1 cellular context compared by ENCODE assay signal in the genomic region with DNA sequence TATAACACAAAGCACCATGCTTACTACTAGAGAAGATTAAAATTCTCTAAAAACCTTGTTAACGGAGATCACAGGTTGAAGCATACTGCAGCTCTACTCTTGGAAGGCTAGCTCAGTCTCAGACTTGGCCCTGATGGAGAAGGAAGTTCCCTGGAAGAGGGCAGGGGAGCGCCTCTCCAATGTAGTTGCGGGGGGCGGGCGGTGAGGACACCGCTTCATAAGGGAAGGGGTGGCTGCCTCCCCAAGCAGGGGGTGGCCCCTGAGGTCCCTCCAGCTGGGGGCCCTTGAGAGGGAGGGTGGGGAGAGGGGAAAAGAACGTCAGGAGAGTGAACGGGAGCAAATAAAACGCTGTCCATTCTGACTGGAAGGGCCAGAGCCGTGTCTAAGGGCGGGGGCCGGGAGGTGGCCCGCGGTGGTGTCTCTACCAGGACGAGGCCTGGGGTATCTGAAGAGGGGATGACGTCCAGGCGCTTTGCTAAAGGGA.
TF ChIP-seq lines count a peak whose summit lies in the region.

No MANE protein-coding gene starts in this region.

TF ChIP-seq in HEK293, 187 proteins besides CTCF, POLR2A, EP300 and RAD21 (continued from another document):
- TF ChIP-seq, protein P1, sequence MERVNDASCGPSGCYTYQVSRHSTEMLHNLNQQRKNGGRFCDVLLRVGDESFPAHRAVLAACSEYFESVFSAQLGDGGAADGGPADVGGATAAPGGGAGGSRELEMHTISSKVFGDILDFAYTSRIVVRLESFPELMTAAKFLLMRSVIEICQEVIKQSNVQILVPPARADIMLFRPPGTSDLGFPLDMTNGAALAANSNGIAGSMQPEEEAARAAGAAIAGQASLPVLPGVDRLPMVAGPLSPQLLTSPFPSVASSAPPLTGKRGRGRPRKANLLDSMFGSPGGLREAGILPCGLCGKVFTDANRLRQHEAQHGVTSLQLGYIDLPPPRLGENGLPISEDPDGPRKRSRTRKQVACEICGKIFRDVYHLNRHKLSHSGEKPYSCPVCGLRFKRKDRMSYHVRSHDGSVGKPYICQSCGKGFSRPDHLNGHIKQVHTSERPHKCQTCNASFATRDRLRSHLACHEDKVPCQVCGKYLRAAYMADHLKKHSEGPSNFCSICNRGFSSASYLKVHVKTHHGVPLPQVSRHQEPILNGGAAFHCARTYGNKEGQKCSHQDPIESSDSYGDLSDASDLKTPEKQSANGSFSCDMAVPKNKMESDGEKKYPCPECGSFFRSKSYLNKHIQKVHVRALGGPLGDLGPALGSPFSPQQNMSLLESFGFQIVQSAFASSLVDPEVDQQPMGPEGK (tag by site-specific recombination; IDR thresholded peaks at IDR 0.05), result peak; percentile 64
- no peak for TF ChIP-seq OVOL3 (tag by site-specific recombination; IDR thresholded peaks at IDR 0.05)
- no peak for TF ChIP-seq SCRT2 (tag by site-specific recombination; IDR thresholded peaks at IDR 0.05)
- no peak for TF ChIP-seq ZNF202 (tag by site-specific recombination; IDR thresholded peaks at IDR 0.05; ENCODE audit: borderline replicate concordance)
- TF ChIP-seq ZNF335 (tag by site-specific recombination; conservative IDR thresholded peaks at IDR 0.05), result no peak
- TF ChIP-seq, protein P2, sequence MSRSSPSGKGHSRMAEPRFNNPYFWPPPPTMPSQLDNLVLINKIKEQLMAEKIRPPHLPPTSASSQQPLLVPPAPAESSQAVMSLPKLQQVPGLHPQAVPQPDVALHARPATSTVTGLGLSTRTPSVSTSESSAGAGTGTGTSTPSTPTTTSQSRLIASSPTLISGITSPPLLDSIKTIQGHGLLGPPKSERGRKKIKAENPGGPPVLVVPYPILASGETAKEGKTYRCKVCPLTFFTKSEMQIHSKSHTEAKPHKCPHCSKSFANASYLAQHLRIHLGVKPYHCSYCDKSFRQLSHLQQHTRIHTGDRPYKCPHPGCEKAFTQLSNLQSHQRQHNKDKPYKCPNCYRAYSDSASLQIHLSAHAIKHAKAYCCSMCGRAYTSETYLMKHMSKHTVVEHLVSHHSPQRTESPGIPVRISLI (tag by site-specific recombination; IDR thresholded peaks at IDR 0.05), result no peak
- TF ChIP-seq, protein P3, sequence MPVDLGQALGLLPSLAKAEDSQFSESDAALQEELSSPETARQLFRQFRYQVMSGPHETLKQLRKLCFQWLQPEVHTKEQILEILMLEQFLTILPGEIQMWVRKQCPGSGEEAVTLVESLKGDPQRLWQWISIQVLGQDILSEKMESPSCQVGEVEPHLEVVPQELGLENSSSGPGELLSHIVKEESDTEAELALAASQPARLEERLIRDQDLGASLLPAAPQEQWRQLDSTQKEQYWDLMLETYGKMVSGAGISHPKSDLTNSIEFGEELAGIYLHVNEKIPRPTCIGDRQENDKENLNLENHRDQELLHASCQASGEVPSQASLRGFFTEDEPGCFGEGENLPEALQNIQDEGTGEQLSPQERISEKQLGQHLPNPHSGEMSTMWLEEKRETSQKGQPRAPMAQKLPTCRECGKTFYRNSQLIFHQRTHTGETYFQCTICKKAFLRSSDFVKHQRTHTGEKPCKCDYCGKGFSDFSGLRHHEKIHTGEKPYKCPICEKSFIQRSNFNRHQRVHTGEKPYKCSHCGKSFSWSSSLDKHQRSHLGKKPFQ (tag by site-specific recombination; IDR thresholded peaks at IDR 0.05), result no peak
- TF ChIP-seq ZBTB17 (tag by site-specific recombination; IDR thresholded peaks at IDR 0.05), result no peak
- no peak for TF ChIP-seq ZEB2 (tag by site-specific recombination; IDR thresholded peaks at IDR 0.05)
- TF ChIP-seq TCF7L2 (IDR thresholded peaks at IDR 0.05; ENCODE audit: borderline replicate concordance, low read depth, low read length), result no peak
- TF ChIP-seq ZNF24 (tag by site-specific recombination; IDR thresholded peaks at IDR 0.05), result no peak
- no peak for TF ChIP-seq ZNF175 (tag by site-specific recombination; IDR thresholded peaks at IDR 0.05)
TF ChIP-seq in HEK293: peak in this region for 10.
